ENCODE assay signal across 8 cellular contexts in genomic region chr2:177212106-177212894, GRCh38. TPM values are rescaled to one million over a fixed set of nuclear protein-coding genes. Genes with fewer than 3 reads are reported as not detected.
DNase-seq lines count a peak whose midpoint lies in the region; TF ChIP-seq lines count a peak whose summit lies in the region.

HNRNPA3 (plus strand) TSS chr2:177212794; CDS start chr2:177212800, 6 bp downstream.

- H3K27ac ChIP-seq in effector memory CD4-positive, alpha-beta T cell (ENCODE audit: insufficient read depth, low read length, poor library complexity, severe bottlenecking) = peak within 1 kb of the TSS; percentile 100

- DNase-seq in COLO829 (ENCODE audit: low spot score) (peak; percentile 98), GM20000 (ENCODE audit: low spot score) (peak; percentile 99), HT-29 (ENCODE audit: low spot score) (peak; percentile 98), NOMO-1 (lab: John Stamatoyannopoulos, UW; ENCODE audit: unreplicated experiment in 2 of 2) (peak; percentile 94 to 98), lung microvascular endothelial cell (ENCODE audit: low read depth in 2 of 2) (peak; percentile 100)
- DNase-seq in effector memory CD4-positive, alpha-beta T cell = peak; percentile 99 to 100 (median 100)
- peak; percentile 98 to 99 (median 99) for DNase-seq in stimulated activated CD4-positive, alpha-beta T cell treated with anti-CD3 and anti-CD28 coated beads, TNF-alpha, amount 100 ng/mL, for 48 hours (ENCODE audit: low read depth in 3 of 3)

- no peaks in the 10 kb centered on the region for H3K27me3 ChIP-seq in effector memory CD4-positive, alpha-beta T cell (replicated peaks; ENCODE audit: control insufficient read depth, insufficient read depth, low read length, poor library complexity, severe bottlenecking)

- peaks cover 23% of the 10 kb centered on the region for H3K4me1 ChIP-seq in effector memory CD4-positive, alpha-beta T cell (ENCODE audit: control insufficient read depth, insufficient read depth, low read length, poor library complexity, severe bottlenecking)

- CTCF ChIA-PET in activated CD8-positive, alpha-beta memory T cell treated with anti-CD3 and anti-CD28 coated beads for 36 hours (lab: Charles Lee) = interaction anchor here (0.6 to 1.7 kb wide), 4 partner anchors 47 to 84 kb away, joined by 3 to 9 read pairs (median 3); partner anchors contain the start of gene NFE2L2

- peaks cover 15% of the 10 kb centered on the region for H3K36me3 ChIP-seq in effector memory CD4-positive, alpha-beta T cell (ENCODE audit: control insufficient read depth, insufficient read depth, low read length)

- no peaks in the 10 kb centered on the region for H3K9me3 ChIP-seq in effector memory CD4-positive, alpha-beta T cell (ENCODE audit: control insufficient read depth, low read length)

- no peak for TF ChIP-seq CTCF in GM20000 (IDR thresholded peaks at IDR 0.05; ENCODE audit: extremely low read depth, missing control alignments)

- H3K4me3 ChIP-seq in effector memory CD4-positive, alpha-beta T cell (ENCODE audit: insufficient read depth, low read depth, low read length, poor library complexity, severe bottlenecking) = peak within 1 kb of the TSS; percentile 93

- POLR2A ChIA-PET in activated CD8-positive, alpha-beta memory T cell treated with anti-CD3 and anti-CD28 coated beads for 36 hours (lab: Charles Lee) = interaction anchor here (0.6 to 5.0 kb wide), 10 partner anchors 10 to 98 kb away, joined by 3 to 98 read pairs (median 4); partner anchors contain the start of gene NFE2L2

RNA-seq across cellular contexts. Expression of gene HNRNPA3, which starts in this region (rescaled TPM):
- 30.4 and 33.8 TPM in 2 replicates for total RNA-seq in HT-29 (2014; rRNA removed; shearing (Covaris generic))
- total RNA-seq in activated CD8-positive, alpha-beta memory T cell treated with anti-CD3 and anti-CD28 coated beads for 36 hours = 100 to 1,000 TPM; 220 to 227 TPM
- total RNA-seq in lung microvascular endothelial cell = 26.6 and 31.8 TPM in 2 replicates

Comparison
In these comparisons a context has a peak if more than half of its experiments do, and no peak if none do; other contexts are left out.
1. Peak in every context shown above with its lines: DNase-seq, H3K4me3 ChIP-seq and H3K27ac ChIP-seq.